Comparison of ENCODE assay signal across 9 cellular contexts in the genomic region with DNA sequence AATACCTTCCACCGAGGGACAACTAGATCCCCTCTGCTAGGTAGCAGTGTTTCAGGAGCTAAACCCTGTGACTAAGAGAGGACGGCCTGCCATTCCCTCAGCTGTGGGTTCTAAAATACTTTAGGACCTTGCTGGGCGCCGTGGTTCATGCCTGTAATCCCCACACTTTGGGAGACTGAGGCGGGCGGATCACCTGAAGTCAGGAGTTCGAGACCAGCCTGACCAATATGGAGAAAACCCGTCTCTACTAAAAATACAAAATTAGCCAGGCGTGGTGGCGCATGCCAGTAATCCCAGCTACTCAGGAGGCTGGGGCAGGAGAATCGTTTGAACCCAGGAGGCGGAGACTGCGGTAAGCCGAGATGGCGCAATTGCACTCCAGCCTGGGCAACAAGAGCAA. TPM values are rescaled to one million over a fixed set of nuclear protein-coding genes. Genes with fewer than 3 reads are reported as not detected.
DNase-seq lines count a peak whose midpoint lies in the region; ATAC-seq and TF ChIP-seq lines count a peak whose summit lies in the region.
"Not testable (repeated sequence)": the region's sequence is repeated elsewhere in the genome, so short reads cannot be mapped to it uniquely, and the experiment has no call there.
"Had no signal": no experiment of that assay in that cellular context is flagged by ENCODE, and none has a peak within 500 bp of the region (broad histone marks: within the 10 kb centered on the region; RNA-seq: fewer than 3 reads in every experiment).

No MANE protein-coding gene starts in this region.

- not testable (repeated sequence) for ATAC-seq in Panc1; naive thymus-derived CD4-positive, alpha-beta T cell; sciatic nerve

- not testable (repeated sequence) for H3K36me3 Mint-ChIP-seq in HFFc6 (ENCODE audit: low read depth); activated CD4-positive, alpha-beta T cell treated with anti-CD3 and anti-CD28 coated beads, Interleukin-2, amount 10 ng/mL, durations not matched to agents 7 days and 5 days (ENCODE audit: low read depth); activated naive CD4-positive, alpha-beta T cell treated with anti-CD3 and anti-CD28 coated beads for 36 hours (ENCODE audit: low read depth); naive thymus-derived CD4-positive, alpha-beta T cell
- H3K36me3 Mint-ChIP-seq in dendritic cell treated with granulocyte-macrophage colony-stimulating factor and Interleukin-4, amounts not matched to agents 40 ng/mL and 50 ng/mL, for 4 days (ENCODE audit: low read depth), result peaks cover 13% of the 10 kb centered on the region

- H3K27me3 Mint-ChIP-seq in HFFc6 (ENCODE audit: insufficient read depth), result peaks cover 33% of the 10 kb centered on the region
- H3K27me3 Mint-ChIP-seq in activated CD4-positive, alpha-beta T cell treated with anti-CD3 and anti-CD28 coated beads, Interleukin-2, amount 10 ng/mL, durations not matched to agents 7 days and 5 days, result peaks cover 61% of the 10 kb centered on the region
- peaks cover 57% of the 10 kb centered on the region for H3K27me3 Mint-ChIP-seq in activated naive CD4-positive, alpha-beta T cell treated with anti-CD3 and anti-CD28 coated beads for 36 hours (ENCODE audit: low read depth)
- H3K27me3 Mint-ChIP-seq in dendritic cell treated with granulocyte-macrophage colony-stimulating factor and Interleukin-4, amounts not matched to agents 40 ng/mL and 50 ng/mL, for 4 days, result peaks cover 42% of the 10 kb centered on the region
- H3K27me3 Mint-ChIP-seq in naive thymus-derived CD4-positive, alpha-beta T cell, result peaks cover 51 to 72% (median 71%) of the 10 kb centered on the region in 5 donors

- not testable (repeated sequence) for H3K9me3 Mint-ChIP-seq in HFFc6; activated CD4-positive, alpha-beta T cell treated with anti-CD3 and anti-CD28 coated beads, Interleukin-2, amount 10 ng/mL, durations not matched to agents 7 days and 5 days; activated naive CD4-positive, alpha-beta T cell treated with anti-CD3 and anti-CD28 coated beads for 36 hours; dendritic cell treated with granulocyte-macrophage colony-stimulating factor and Interleukin-4, amounts not matched to agents 40 ng/mL and 50 ng/mL, for 4 days; naive thymus-derived CD4-positive, alpha-beta T cell

- intact Hi-C loops in Panc1 (cut with micrococcal nuclease; ENCODE audit: unreplicated experiment), result not testable (repeated sequence)
- intact Hi-C loops in activated naive CD4-positive, alpha-beta T cell treated with anti-CD3 and anti-CD28 coated beads for 36 hours (cut with micrococcal nuclease), result loop anchor here (5.0 kb wide), 2 partner anchors 419 to 469 kb away; a partner anchor contains a TSS
- intact Hi-C loops in dendritic cell treated with granulocyte-macrophage colony-stimulating factor and Interleukin-4, amounts not matched to agents 40 ng/mL and 50 ng/mL, for 4 days (cut with micrococcal nuclease), result loop anchor here (1.0 kb wide), 1 partner anchor 80 kb away; a partner anchor contains a TSS
- intact Hi-C loops in naive thymus-derived CD4-positive, alpha-beta T cell (cut with micrococcal nuclease), result loop anchor here (5.0 kb wide), 5 partner anchors 61 to 469 kb away; a partner anchor contains a TSS
- intact Hi-C loops in sciatic nerve (cut with DNase I), result loop anchor here (2.0 kb wide), 1 partner anchor 80 kb away; a partner anchor contains a TSS

- H3K27ac Mint-ChIP-seq in HFFc6; activated CD4-positive, alpha-beta T cell treated with anti-CD3 and anti-CD28 coated beads, Interleukin-2, amount 10 ng/mL, durations not matched to agents 7 days and 5 days; activated naive CD4-positive, alpha-beta T cell treated with anti-CD3 and anti-CD28 coated beads for 36 hours: not testable (repeated sequence)
- H3K27ac Mint-ChIP-seq in dendritic cell treated with granulocyte-macrophage colony-stimulating factor and Interleukin-4, amounts not matched to agents 40 ng/mL and 50 ng/mL, for 4 days, result peak overlapping the region; percentile 97
- H3K27ac Mint-ChIP-seq in naive thymus-derived CD4-positive, alpha-beta T cell, result peak overlapping the region in 1 of 9 donors; percentile 70

- peaks cover 35% of the 10 kb centered on the region for H3K4me1 Mint-ChIP-seq in HFFc6 (ENCODE audit: low read depth)
- H3K4me1 Mint-ChIP-seq in activated CD4-positive, alpha-beta T cell treated with anti-CD3 and anti-CD28 coated beads, Interleukin-2, amount 10 ng/mL, durations not matched to agents 7 days and 5 days, result peaks cover 48% of the 10 kb centered on the region
- H3K4me1 Mint-ChIP-seq in activated naive CD4-positive, alpha-beta T cell treated with anti-CD3 and anti-CD28 coated beads for 36 hours (ENCODE audit: low read depth), result peaks cover 35% of the 10 kb centered on the region
- H3K4me1 Mint-ChIP-seq in dendritic cell treated with granulocyte-macrophage colony-stimulating factor and Interleukin-4, amounts not matched to agents 40 ng/mL and 50 ng/mL, for 4 days (ENCODE audit: low read depth), result peaks cover 55% of the 10 kb centered on the region
- H3K4me1 Mint-ChIP-seq in naive thymus-derived CD4-positive, alpha-beta T cell, result peaks cover 21 to 51% (median 47%) of the 10 kb centered on the region in 7 donors

- in situ Hi-C loops in Panc1 (cut with HindIII; ENCODE audit: low pct_unique_long_range_greater_than_20kb, low sequenced_read_pairs), result not testable (repeated sequence)

- not testable (repeated sequence) for BruUV-seq in Panc1 (replicated peaks; lab: Mats Ljungman, UMichigan)

- H3K9me3 ChIP-seq in Panc1 (ENCODE audit: control insufficient read depth, insufficient read depth, low read depth, low read length); naive thymus-derived CD4-positive, alpha-beta T cell (ENCODE audit: control insufficient read depth in 2 of 3, low read length in 3 of 3): not testable (repeated sequence)

- not testable (repeated sequence) for H3K4me3 ChIP-seq in Panc1 (ENCODE audit: low read depth in 2 of 2, low read length in 2 of 2); naive thymus-derived CD4-positive, alpha-beta T cell (ENCODE audit: low read length)

- not testable (repeated sequence) for DNase-seq in HFFc6; Panc1 (ENCODE audit: low read depth, low spot score); activated CD4-positive, alpha-beta T cell treated with anti-CD3 and anti-CD28 coated beads, Interleukin-2, amount 10 ng/mL, durations not matched to agents 7 days and 5 days; activated naive CD4-positive, alpha-beta T cell treated with anti-CD3 and anti-CD28 coated beads for 36 hours; naive thymus-derived CD4-positive, alpha-beta T cell
- DNase-seq in sciatic nerve (ENCODE audit: low spot score), result peak; percentile 56

- not testable (repeated sequence) for TF ChIP-seq CTCF in HFFc6 (IDR thresholded peaks at IDR 0.05); Panc1 (IDR thresholded peaks at IDR 0.05)

- H3K27ac ChIP-seq in Panc1 (ENCODE audit: low read length), result peak overlapping the region; percentile 59; the same call in 1 of the 2 replicates
- H3K27ac ChIP-seq in naive thymus-derived CD4-positive, alpha-beta T cell (ENCODE audit: low read depth, low read length), result not testable (repeated sequence)

- H3K36me3 ChIP-seq in Panc1 (ENCODE audit: control insufficient read depth, insufficient read depth, low read length); naive thymus-derived CD4-positive, alpha-beta T cell (ENCODE audit: control insufficient read depth in 2 of 3, insufficient read depth in 3 of 3, low read length in 3 of 3): not testable (repeated sequence)

- H3K4me3 Mint-ChIP-seq in HFFc6, result peak overlapping the region; percentile 86
- peak overlapping the region; percentile 78 for H3K4me3 Mint-ChIP-seq in activated CD4-positive, alpha-beta T cell treated with anti-CD3 and anti-CD28 coated beads, Interleukin-2, amount 10 ng/mL, durations not matched to agents 7 days and 5 days
- peak overlapping the region; percentile 74 for H3K4me3 Mint-ChIP-seq in activated naive CD4-positive, alpha-beta T cell treated with anti-CD3 and anti-CD28 coated beads for 36 hours
- not testable (repeated sequence) for H3K4me3 Mint-ChIP-seq in dendritic cell treated with granulocyte-macrophage colony-stimulating factor and Interleukin-4, amounts not matched to agents 40 ng/mL and 50 ng/mL, for 4 days
- H3K4me3 Mint-ChIP-seq in naive thymus-derived CD4-positive, alpha-beta T cell, result peak overlapping the region; percentile 52 to 97 (median 90)

- POLR2A ChIA-PET in Panc1 (lab: Charles Lee), result interaction anchor here (0.6 to 0.9 kb wide), 2 partner anchors 79 to 397 kb away, joined by 5 to 18 read pairs; no protein-coding TSS in a partner anchor
- POLR2A ChIA-PET in activated CD4-positive, alpha-beta T cell treated with anti-CD3 and anti-CD28 coated beads, Interleukin-2, amount 10 ng/mL, durations not matched to agents 7 days and 5 days (lab: Charles Lee); naive thymus-derived CD4-positive, alpha-beta T cell (lab: Charles Lee): not testable (repeated sequence)

- H3K4me1 ChIP-seq in Panc1 (ENCODE audit: control insufficient read depth, insufficient read depth, low read length), result not testable (repeated sequence)
- H3K4me1 ChIP-seq in naive thymus-derived CD4-positive, alpha-beta T cell (ENCODE audit: control insufficient read depth in 2 of 2, insufficient read depth in 2 of 2, low read length in 2 of 2), result peaks cover 18 to 26% of the 10 kb centered on the region in 2 donors

- CTCF ChIA-PET in Panc1 (lab: Charles Lee), result interaction anchor here (0.7 to 7.6 kb wide), 3 partner anchors 73 to 89 kb away, joined by 5 to 134 read pairs (median 5); a partner anchor contains a TSS
- CTCF ChIA-PET in activated CD4-positive, alpha-beta T cell treated with anti-CD3 and anti-CD28 coated beads, Interleukin-2, amount 10 ng/mL, durations not matched to agents 7 days and 5 days (lab: Charles Lee), result interaction anchor here (0.9 to 10.2 kb wide), 3 partner anchors 28 to 596 kb away, joined by 3 to 173 read pairs (median 3); a partner anchor contains a TSS
- CTCF ChIA-PET in activated naive CD4-positive, alpha-beta T cell treated with anti-CD3 and anti-CD28 coated beads for 36 hours (lab: Charles Lee), result interaction anchor here (0.8 to 12.7 kb wide), 12 partner anchors 9 to 369 kb away, joined by 3 to 315 read pairs (median 4); a partner anchor contains a TSS
- CTCF ChIA-PET in naive thymus-derived CD4-positive, alpha-beta T cell (lab: Charles Lee), result interaction anchor here (0.7 to 7.0 kb wide), 8 partner anchors 78 to 901 kb away, joined by 3 to 66 read pairs (median 4); a partner anchor contains a TSS

- not testable (repeated sequence) for H3K27me3 ChIP-seq in Panc1 (ENCODE audit: control insufficient read depth, insufficient read depth, low read length)
- peaks cover 3 to 44% of the 10 kb centered on the region in 2 donors for H3K27me3 ChIP-seq in naive thymus-derived CD4-positive, alpha-beta T cell (ENCODE audit: control insufficient read depth in 2 of 2, insufficient read depth in 2 of 2, low read length in 2 of 2)

RNA-seq across cellular contexts. Expression of a gene that starts 1.8 kb away (rescaled TPM):
- under 1 TPM; 0.05 to 0.26 (median 0.13) TPM for total RNA-seq in HFFc6 (2021; fragmentation: NEBNext Ultra II Directional; extraction: Animal tissue kit (Norgen Biotek cat#: 25700))
- total RNA-seq in Panc1 (2021; ENCODE audit: unreplicated experiment) (7.6 TPM), sciatic nerve (3.3 TPM)
- polyA plus RNA-seq in Panc1 (2012; ENCODE audit: insufficient read length), result 2.5 TPM
- total RNA-seq in activated CD4-positive, alpha-beta T cell treated with anti-CD3 and anti-CD28 coated beads, Interleukin-2, amount 10 ng/mL, durations not matched to agents 7 days and 5 days, result under 1 TPM; 0.10 to 0.19 TPM
- total RNA-seq in activated naive CD4-positive, alpha-beta T cell treated with anti-CD3 and anti-CD28 coated beads for 36 hours, result 1 to 10 TPM; 1.8 TPM
- total RNA-seq in naive thymus-derived CD4-positive, alpha-beta T cell, result under 1 TPM in 3 of 5 experiments, not detected in 2; 0.21 to 0.78 (median 0.51) TPM
- polyA plus RNA-seq in naive thymus-derived CD4-positive, alpha-beta T cell, result not detected

RNA-seq across cellular contexts. Expression of a gene that starts 4.1 kb away (rescaled TPM):
- under 1 TPM; 0.30 to 0.88 (median 0.36) TPM for total RNA-seq in HFFc6 (2021; fragmentation: NEBNext Ultra II Directional; extraction: Animal tissue kit (Norgen Biotek cat#: 25700))
- total RNA-seq in Panc1 (2021; ENCODE audit: unreplicated experiment), result 44.5 TPM
- polyA plus RNA-seq in Panc1 (2012; ENCODE audit: insufficient read length), result 34.5 TPM
- total RNA-seq in activated CD4-positive, alpha-beta T cell treated with anti-CD3 and anti-CD28 coated beads, Interleukin-2, amount 10 ng/mL, durations not matched to agents 7 days and 5 days, result not detected
- not detected for total RNA-seq in activated naive CD4-positive, alpha-beta T cell treated with anti-CD3 and anti-CD28 coated beads for 36 hours
- under 1 TPM in 1 of 5 experiments, not detected in 4; 0.51 TPM for total RNA-seq in naive thymus-derived CD4-positive, alpha-beta T cell
- polyA plus RNA-seq in naive thymus-derived CD4-positive, alpha-beta T cell, result not detected
- total RNA-seq in sciatic nerve, result 110 TPM
- total RNA-seq: T-helper 2 cell treated with Interferon-gamma antibody and Interleukin-4, amounts not matched to agents 100 ng/mL and 5 ng/mL, for 36 hours had no signal
- polyA plus RNA-seq: K562 had no signal

Comparison
In these comparisons a context has a peak if more than half of its experiments do, and no peak if none do; other contexts are left out.
1. RNA of a gene that starts 4.1 kb away (total RNA-seq): 110 TPM in sciatic nerve (single experiment) and 44.5 TPM in Panc1 (single experiment); 0.30 to 0.88 TPM in HFFc6, not detected in activated CD4-positive, alpha-beta T cell treated with anti-CD3 and anti-CD28 coated beads, Interleukin-2, amount 10 ng/mL, durations not matched to agents 7 days and 5 days, not detected in activated naive CD4-positive, alpha-beta T cell treated with anti-CD3 and anti-CD28 coated beads for 36 hours and 0.51 TPM in naive thymus-derived CD4-positive, alpha-beta T cell; every median in the first group is over 10 times any median in the second.